ENCODE assay signal across 11 cellular contexts in the genomic region with DNA sequence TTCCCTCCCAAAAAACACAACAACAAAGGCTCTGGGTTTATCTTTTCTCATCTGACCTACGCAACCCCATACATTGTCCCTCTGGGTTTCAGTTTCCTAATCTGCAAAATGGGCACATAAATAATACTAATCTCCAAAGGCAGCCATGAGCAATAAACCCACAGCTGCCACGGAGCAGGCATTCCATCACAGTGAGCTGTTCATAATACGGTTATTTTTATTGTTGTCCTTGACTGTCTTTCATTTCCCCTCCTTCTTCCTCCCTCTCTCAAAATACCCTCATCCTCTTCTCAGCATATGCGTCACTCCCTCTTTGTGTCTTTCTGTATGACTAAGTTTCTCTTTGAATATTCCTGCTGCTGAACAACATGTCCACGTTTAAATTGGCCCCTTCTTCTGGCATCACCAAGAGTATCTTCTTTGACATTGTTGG.
DNase-seq lines count a peak whose midpoint lies in the region; ATAC-seq and TF ChIP-seq lines count a peak whose summit lies in the region.
"Had no signal": no experiment of that assay in that cellular context is flagged by ENCODE, and none has a peak within 500 bp of the region (broad histone marks: within the 10 kb centered on the region; RNA-seq: fewer than 3 reads in every experiment).

No MANE protein-coding gene starts in this region.

- peak overlapping the region; percentile 53 for H3K4me2 ChIP-seq in OCI-LY3 (ENCODE audit: low read length)
- H3K4me2 ChIP-seq: A549 had no signal

- H3K27ac Mint-ChIP-seq in memory B cell: peak overlapping the region; percentile 80

- no peaks in the 10 kb centered on the region for H4K20me1 ChIP-seq in OCI-LY3 (ENCODE audit: insufficient read depth, low read length)

- no peaks in the 10 kb centered on the region for H3K27me3 Mint-ChIP-seq in memory B cell

- no peak for DNase-seq in activated CD4-positive, CD25-positive, alpha-beta regulatory T cell (lab: John Stamatoyannopoulos, UW)
- no peak for DNase-seq in memory B cell (ENCODE audit: low spot score in 2 of 2)
- no peak for DNase-seq in activated gamma-delta T cell (lab: John Stamatoyannopoulos, UW)
- no peak for DNase-seq in AG08395 (ENCODE audit: low spot score)
- DNase-seq in NOMO-1 treated with DMSO at 0.1 percent for 48 hours (lab: John Stamatoyannopoulos, UW; ENCODE audit: unreplicated experiment): no peak
- DNase-seq: NCI-H2171 had no signal

- peak overlapping the region; percentile 89 for H3K27ac ChIP-seq in OCI-LY3 (ENCODE audit: low read length)
- H3K27ac ChIP-seq: A549, thoracic aorta had no signal

- no peak overlapping the region for H2AFZ ChIP-seq in OCI-LY3 (ENCODE audit: low read depth, low read length)

- peak overlapping the region; percentile 63 for H3K4me3 Mint-ChIP-seq in memory B cell

- H3K4me1 ChIP-seq in OCI-LY3 (ENCODE audit: low read length): peaks cover 88% of the 10 kb centered on the region
- H3K4me1 ChIP-seq: A549 had no signal

- H3K9me3 ChIP-seq in OCI-LY3 (ENCODE audit: insufficient read depth, low read length): peaks cover 7% of the 10 kb centered on the region; the same call in 1 of the 2 replicates
- H3K9me3 ChIP-seq: A549, thoracic aorta had no signal

- H3K36me3 ChIP-seq in OCI-LY3 (replicated peaks; ENCODE audit: low read depth, low read length): peaks cover 22% of the 10 kb centered on the region
- H3K36me3 ChIP-seq: thoracic aorta had no signal

- peaks cover 38% of the 10 kb centered on the region for H3K79me2 ChIP-seq in OCI-LY3 (ENCODE audit: low read length)

- peaks cover 3% of the 10 kb centered on the region for H3K9me3 Mint-ChIP-seq in memory B cell

- peak overlapping the region; percentile 30; the same call in 1 of the 2 replicates for H3K4me3 ChIP-seq in OCI-LY3 (ENCODE audit: low read length)
- H3K4me3 ChIP-seq: A549, thoracic aorta had no signal

- peak; percentile 88 to 95 for ATAC-seq in activated CD4-positive, CD25-positive, alpha-beta regulatory T cell treated with anti-CD3 and anti-CD28 coated beads, Interleukin-2, amount 50 U/mL, for 24 hours
- ATAC-seq in HG02588 (IDR thresholded peaks at IDR 0.05; ENCODE audit: unreplicated experiment) (peak; percentile 67), memory B cell (ENCODE audit: low read depth) (peak; percentile 95)
- ATAC-seq: A549 had no signal

- H3K9ac ChIP-seq in OCI-LY3 (ENCODE audit: low read length): peak overlapping the region; percentile 61

- peaks cover 30% of the 10 kb centered on the region for H3K4me1 Mint-ChIP-seq in memory B cell

- H3K27me3 ChIP-seq in OCI-LY3 (ENCODE audit: low read depth, low read length): no peaks in the 10 kb centered on the region

- TF ChIP-seq CTCF in OCI-LY3 (IDR thresholded peaks at IDR 0.05; ENCODE audit: low read depth, low read length): no peak

- peaks cover 15% of the 10 kb centered on the region for H3K36me3 Mint-ChIP-seq in memory B cell
